Comparison of ENCODE assay signal across 14 cellular contexts in genomic region chr12:113612076-113612728, GRCh38.
DNase-seq lines count a peak whose midpoint lies in the region; ATAC-seq, FAIRE-seq and TF ChIP-seq lines count a peak whose summit lies in the region.
"Had no signal": no experiment of that assay in that cellular context is flagged by ENCODE, and none has a peak within 500 bp of the region (broad histone marks: within the 10 kb centered on the region; RNA-seq: fewer than 3 reads in every experiment).

No MANE protein-coding gene starts in this region.

- H3K4ac ChIP-seq in neuronal stem cell (ENCODE audit: low read length): no peak overlapping the region

- H3K4me3 ChIP-seq in HUES6 (ENCODE audit: low read depth, low read length) (peak overlapping the region; percentile 63; the same call in 1 of the 2 replicates), NT2/D1 (ENCODE audit: insufficient read length, low read depth) (no peak overlapping the region), coronary artery (no peak overlapping the region), neuronal stem cell (ENCODE audit: low read length in 2 of 2) (no peak overlapping the region), A673 (ENCODE audit: low read depth, low read length, poor library complexity, severe bottlenecking) (no peak overlapping the region)
- H3K4me3 ChIP-seq: A549 had no signal

- H3K4me2 ChIP-seq in neuronal stem cell (ENCODE audit: insufficient read depth, low read length, poor library complexity, severe bottlenecking): no peak overlapping the region
- H3K4me2 ChIP-seq: A549 had no signal

- DNase-seq in NT2/D1 (ENCODE audit: low read depth, low spot score) (no peak), coronary artery (ENCODE audit: low spot score) (peak; percentile 26), neuronal stem cell (ENCODE audit: low spot score) (no peak), cardiac septum (ENCODE audit: low spot score) (no peak), A673 (ENCODE audit: low spot score) (no peak), urothelium cell line (ENCODE audit: low spot score) (no peak)
- no peak for DNase-seq in activated T-cell treated with anti-CD3 and anti-CD28 coated beads, Interleukin-2, amount 50 U/mL, for 72 hours
- DNase-seq: Caco-2; CD8-positive, alpha-beta T cell; DMS53 had no signal

- H2BK5ac ChIP-seq in neuronal stem cell (ENCODE audit: low read length): no peak overlapping the region

- H3K23ac ChIP-seq in neuronal stem cell (ENCODE audit: low read depth, low read length, poor library complexity): no peak overlapping the region

- TF ChIP-seq CTCF in coronary artery (IDR thresholded peaks at IDR 0.05) (no peak), A673 (conservative IDR thresholded peaks at IDR 0.05; ENCODE audit: low read depth, low read length) (no peak)

- H2AFZ ChIP-seq in neuronal stem cell (ENCODE audit: low read length): no peak overlapping the region

- no peak overlapping the region for H3K4me3 Mint-ChIP-seq in activated T-cell treated with anti-CD3 and anti-CD28 coated beads, Interleukin-2, amount 50 U/mL, for 72 hours
- H3K4me3 Mint-ChIP-seq: CD8-positive, alpha-beta T cell had no signal

- peaks cover 0 to 2% of the 10 kb centered on the region in 2 donors for H3K36me3 Mint-ChIP-seq in activated T-cell treated with anti-CD3 and anti-CD28 coated beads, Interleukin-2, amount 50 U/mL, for 72 hours (ENCODE audit: insufficient read depth in 2 of 2)
- H3K36me3 Mint-ChIP-seq: CD14-positive monocyte; CD8-positive, alpha-beta T cell had no signal

- H2BK120ac ChIP-seq in neuronal stem cell (ENCODE audit: low read depth, low read length): no peak overlapping the region

- H3K36me3 ChIP-seq in HUES6 (ENCODE audit: control insufficient read depth, insufficient read depth, low read length) (no peaks in the 10 kb centered on the region), NT2/D1 (ENCODE audit: insufficient read depth, insufficient read length, low read length) (no peaks in the 10 kb centered on the region), neuronal stem cell (replicated peaks in 1 of 2; ENCODE audit: control insufficient read depth in 2 of 2, insufficient read depth in 2 of 2, low read length in 2 of 2) (no peaks in the 10 kb centered on the region), A673 (ENCODE audit: insufficient read depth, low read length, poor library complexity, severe bottlenecking) (no peaks in the 10 kb centered on the region)

- no peak for ATAC-seq in activated T-cell treated with anti-CD3 and anti-CD28 coated beads, Interleukin-2, amount 50 U/mL, for 72 hours (replicated peaks in 1 of 2)
- ATAC-seq: CD8-positive, alpha-beta T cell had no signal

- intact Hi-C loops in cardiac septum (cut with DNase I): no loop called here
- intact Hi-C loops in A673 (cut with micrococcal nuclease; ENCODE audit: unreplicated experiment): no loop called here

- no peaks in the 10 kb centered on the region for H3K4me1 Mint-ChIP-seq in activated T-cell treated with anti-CD3 and anti-CD28 coated beads, Interleukin-2, amount 50 U/mL, for 72 hours (ENCODE audit: low read depth)
- H3K4me1 Mint-ChIP-seq: CD14-positive monocyte had no signal

- H4K8ac ChIP-seq in neuronal stem cell (ENCODE audit: low read depth, low read length): no peak overlapping the region

- no peak overlapping the region for H2BK15ac ChIP-seq in neuronal stem cell (ENCODE audit: low read length)

- H3K27me3 Mint-ChIP-seq in activated T-cell treated with anti-CD3 and anti-CD28 coated beads, Interleukin-2, amount 50 U/mL, for 72 hours (ENCODE audit: low read depth): peaks cover 57% of the 10 kb centered on the region

- peaks cover 33% of the 10 kb centered on the region for H3K4me1 ChIP-seq in HUES6 (ENCODE audit: control insufficient read depth, insufficient read depth, low read length)
- H3K4me1 ChIP-seq in NT2/D1 (ENCODE audit: insufficient read depth, insufficient read length): peaks cover 6% of the 10 kb centered on the region
- peaks cover 13 to 17% of the 10 kb centered on the region in 2 donors for H3K4me1 ChIP-seq in neuronal stem cell (ENCODE audit: control insufficient read depth in 2 of 2, insufficient read depth in 1 of 2, low read depth in 1 of 2, low read length in 2 of 2)
- no peaks in the 10 kb centered on the region for H3K4me1 ChIP-seq in A673 (ENCODE audit: insufficient read depth, low read length, poor library complexity, severe bottlenecking)
- H3K4me1 ChIP-seq: A549, Caco-2 had no signal

- no CpG with 5 or more reads among the region's 16 CpGs for WGBS in neuronal stem cell (ENCODE audit: extremely low coverage in 2 of 2, insufficient read length in 2 of 2, insufficient replicate concordance in 1 of 2), 2 donors

- no peak for FAIRE-seq in urothelium cell line (lab: Jason Lieb, UNC)
- FAIRE-seq: A549, H54 had no signal

- H3K9ac ChIP-seq in HUES6 (ENCODE audit: low read length): peak overlapping the region; percentile 19
- H3K9ac ChIP-seq in NT2/D1 (ENCODE audit: insufficient read length, low read depth): peak overlapping the region; percentile 34
- no peak overlapping the region for H3K9ac ChIP-seq in neuronal stem cell (ENCODE audit: low read depth, low read length, poor library complexity)

- no peak overlapping the region for H3K14ac ChIP-seq in neuronal stem cell (ENCODE audit: low read length)

- H3K27ac Mint-ChIP-seq in activated T-cell treated with anti-CD3 and anti-CD28 coated beads, Interleukin-2, amount 50 U/mL, for 72 hours: no peak overlapping the region
- H3K27ac Mint-ChIP-seq: CD14-positive monocyte; CD8-positive, alpha-beta T cell had no signal

- CTCF ChIA-PET in A673 (lab: Charles Lee): interaction anchor here (0.6 kb wide), 1 partner anchor 42 kb away, joined by 8 read pairs; no protein-coding TSS in a partner anchor

- no peaks in the 10 kb centered on the region for H3K79me1 ChIP-seq in neuronal stem cell (ENCODE audit: low read depth, low read length)

- H3K18ac ChIP-seq in neuronal stem cell (ENCODE audit: low read length): peak overlapping the region; percentile 4

- H4K91ac ChIP-seq in neuronal stem cell (ENCODE audit: low read depth, low read length, poor library complexity): no peak overlapping the region

- H2BK12ac ChIP-seq in neuronal stem cell (ENCODE audit: low read length): no peak overlapping the region

- BruUV-seq in A673 (replicated peaks; lab: Mats Ljungman, UMichigan): no TSS peak

- H3K27ac ChIP-seq in HUES6 (ENCODE audit: low read depth, low read length) (no peak overlapping the region), coronary artery (no peak overlapping the region), neuronal stem cell (replicated peaks; ENCODE audit: low read length) (no peak overlapping the region), A673 (ENCODE audit: low read depth, low read length, poor library complexity, severe bottlenecking) (no peak overlapping the region)
- H3K27ac ChIP-seq: A549 had no signal

- H3K9me3 Mint-ChIP-seq in activated T-cell treated with anti-CD3 and anti-CD28 coated beads, Interleukin-2, amount 50 U/mL, for 72 hours: peaks cover 0 to 3% of the 10 kb centered on the region in 2 donors

- peaks cover 42% of the 10 kb centered on the region for H3K27me3 ChIP-seq in HUES6 (ENCODE audit: control insufficient read depth, insufficient read depth, low read length)
- H3K27me3 ChIP-seq in NT2/D1 (ENCODE audit: insufficient read depth, insufficient read length): peaks cover 7% of the 10 kb centered on the region
- H3K27me3 ChIP-seq in neuronal stem cell (ENCODE audit: control insufficient read depth in 3 of 3, insufficient read depth in 3 of 3, low read depth in 1 of 3, low read length in 3 of 3): peaks cover 0 to 59% (median 9%) of the 10 kb centered on the region in 3 experiments
- peaks cover 51% of the 10 kb centered on the region for H3K27me3 ChIP-seq in A673 (replicated peaks; ENCODE audit: insufficient read depth, low read depth, low read length, poor library complexity)

- H3K9me3 ChIP-seq in HUES6 (ENCODE audit: control insufficient read depth, insufficient read depth, low read depth, low read length) (peaks cover 3% of the 10 kb centered on the region; the same call in 1 of the 2 replicates), NT2/D1 (ENCODE audit: insufficient read depth, low read length) (peaks cover 3% of the 10 kb centered on the region; the same call in 1 of the 2 replicates), neuronal stem cell (replicated peaks in 1 of 2; ENCODE audit: control insufficient read depth in 2 of 2, insufficient read depth in 1 of 2, low read depth in 1 of 2, low read length in 2 of 2) (peaks cover 0 to 5% of the 10 kb centered on the region in 2 donors), A673 (ENCODE audit: low read depth, low read length, poor library complexity, severe bottlenecking) (no peaks in the 10 kb centered on the region)
- H3K9me3 ChIP-seq: Caco-2 had no signal

- peak overlapping the region; percentile 24 for H2AK5ac ChIP-seq in neuronal stem cell (ENCODE audit: low read depth, low read length)

- POLR2A ChIA-PET in A673 (lab: Charles Lee; ENCODE audit: low non-redundant PET): no interaction called here
